ENCODE assay signal across 22 cellular contexts in the genomic region with DNA sequence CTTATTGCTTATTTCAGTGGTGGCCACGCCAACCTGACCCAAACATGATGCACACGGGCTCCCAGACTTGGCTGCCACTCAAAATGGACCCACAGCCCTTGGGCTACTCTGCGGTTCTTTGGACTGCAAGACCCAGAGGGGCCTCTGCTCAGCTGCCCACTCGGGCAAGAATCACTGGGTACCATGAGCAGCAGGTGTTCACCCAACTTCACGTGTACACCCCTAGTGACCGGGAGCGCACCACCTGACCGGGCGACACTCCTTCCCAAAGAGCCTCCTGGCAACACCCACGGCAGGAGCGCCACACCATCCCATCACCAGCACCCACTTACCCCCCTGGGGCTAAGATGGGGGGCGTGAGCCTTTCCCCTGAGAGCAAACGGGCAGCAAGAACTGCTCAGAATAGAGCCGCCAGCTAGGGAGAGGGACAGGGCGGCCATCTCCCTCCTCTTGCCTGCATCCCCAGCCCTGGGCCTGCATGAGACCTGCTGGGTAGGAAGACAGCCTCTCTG. TPM values are rescaled to one million over a fixed set of nuclear protein-coding genes. Genes with fewer than 3 reads are reported as not detected.
DNase-seq lines count a peak whose midpoint lies in the region; ATAC-seq, FAIRE-seq and TF ChIP-seq lines count a peak whose summit lies in the region.
"Had no signal": no experiment of that assay in that cellular context is flagged by ENCODE, and none has a peak within 500 bp of the region (broad histone marks: within the 10 kb centered on the region; RNA-seq: fewer than 3 reads in every experiment).

No MANE protein-coding gene starts in this region.

- H3K9me3 Mint-ChIP-seq in CD4-positive, alpha-beta T cell = no peaks in the 10 kb centered on the region
- H3K9me3 Mint-ChIP-seq in stimulated activated effector memory CD8-positive, alpha-beta T cell treated with anti-CD3 and anti-CD28 coated beads, Interleukin-12 subunit alpha, Interleukin-12 subunit beta, amount 100 ng/mL, for 72 hours = no peaks in the 10 kb centered on the region
- H3K9me3 Mint-ChIP-seq: activated naive CD8-positive, alpha-beta T cell treated with anti-CD3 and anti-CD28 coated beads for 36 hours; activated T-helper 17 cell treated with anti-CD3 and anti-CD28 coated beads, Interleukin-2, amount 50 U/mL, for 72 hours; naive B cell; T-cell had no signal

- TF ChIP-seq CTCF in CD4-positive, alpha-beta T cell (IDR thresholded peaks at IDR 0.05) = no peak
- TF ChIP-seq CTCF in RWPE1 (conservative IDR thresholded peaks at IDR 0.05; ENCODE audit: low read depth) = no peak
- no peak for TF ChIP-seq CTCF in kidney (IDR thresholded peaks at IDR 0.05; ENCODE audit: borderline replicate concordance, extremely low read depth, insufficient read depth)

- ATAC-seq in CD4-positive, alpha-beta T cell (ENCODE audit: poor library complexity) = no peak
- ATAC-seq in stimulated activated effector memory CD8-positive, alpha-beta T cell treated with anti-CD3 and anti-CD28 coated beads, Interleukin-12 subunit alpha, Interleukin-12 subunit beta, amount 100 ng/mL, for 72 hours = no peak
- no peak for ATAC-seq in HG03521 (IDR thresholded peaks at IDR 0.05; ENCODE audit: unreplicated experiment)
- ATAC-seq: activated T-helper 17 cell treated with anti-CD3 and anti-CD28 coated beads, Interleukin-2, amount 50 U/mL, for 72 hours had no signal

- H3K9ac ChIP-seq in kidney (ENCODE audit: low read length in 2 of 2) = no peak overlapping the region

- no peaks in the 10 kb centered on the region for H3K9me3 ChIP-seq in CD4-positive, alpha-beta T cell (ENCODE audit: control insufficient read depth, low read length)
- H3K9me3 ChIP-seq in kidney (ENCODE audit: control insufficient read depth in 1 of 2, low read length in 2 of 2) = no peaks in the 10 kb centered on the region
- H3K9me3 ChIP-seq: right atrium auricular region, vagina had no signal

- H3K4me1 Mint-ChIP-seq in CD4-positive, alpha-beta T cell (ENCODE audit: low read depth) = no peaks in the 10 kb centered on the region
- no peaks in the 10 kb centered on the region for H3K4me1 Mint-ChIP-seq in stimulated activated effector memory CD8-positive, alpha-beta T cell treated with anti-CD3 and anti-CD28 coated beads, Interleukin-12 subunit alpha, Interleukin-12 subunit beta, amount 100 ng/mL, for 72 hours
- H3K4me1 Mint-ChIP-seq: activated naive CD8-positive, alpha-beta T cell treated with anti-CD3 and anti-CD28 coated beads for 36 hours; activated T-helper 17 cell treated with anti-CD3 and anti-CD28 coated beads, Interleukin-2, amount 50 U/mL, for 72 hours; naive B cell; T-cell had no signal

- intact Hi-C loops in CD4-positive, alpha-beta T cell (cut with DNase I, micrococcal nuclease) = no loop called here
- intact Hi-C loops in kidney (cut with DNase I) = no loop called here

- peaks cover 42% of the 10 kb centered on the region for H3K36me3 Mint-ChIP-seq in CD4-positive, alpha-beta T cell (ENCODE audit: low read depth)
- peaks cover 42% of the 10 kb centered on the region for H3K36me3 Mint-ChIP-seq in stimulated activated effector memory CD8-positive, alpha-beta T cell treated with anti-CD3 and anti-CD28 coated beads, Interleukin-12 subunit alpha, Interleukin-12 subunit beta, amount 100 ng/mL, for 72 hours

- H3K27ac ChIP-seq in CD4-positive, alpha-beta T cell (ENCODE audit: low read depth, low read length) = no peak overlapping the region
- H3K27ac ChIP-seq in RWPE1 (peak overlapping the region; percentile 45), kidney (ENCODE audit: low read depth in 2 of 2, low read length in 2 of 2) (no peak overlapping the region)
- H3K27ac ChIP-seq: right atrium auricular region, vagina had no signal

- no peaks in the 10 kb centered on the region for H3K4me1 ChIP-seq in kidney (ENCODE audit: control insufficient read depth in 1 of 2, insufficient read depth in 1 of 2, low read depth in 1 of 2, low read length in 2 of 2)

- no peak overlapping the region for H3K4me3 Mint-ChIP-seq in CD4-positive, alpha-beta T cell
- no peak overlapping the region for H3K4me3 Mint-ChIP-seq in stimulated activated effector memory CD8-positive, alpha-beta T cell treated with anti-CD3 and anti-CD28 coated beads, Interleukin-12 subunit alpha, Interleukin-12 subunit beta, amount 100 ng/mL, for 72 hours
- H3K4me3 Mint-ChIP-seq: activated naive CD8-positive, alpha-beta T cell treated with anti-CD3 and anti-CD28 coated beads for 36 hours; activated T-helper 17 cell treated with anti-CD3 and anti-CD28 coated beads, Interleukin-2, amount 50 U/mL, for 72 hours; T-cell had no signal

- FAIRE-seq in kidney (lab: Jason Lieb, UNC) = no peak

- H3K27ac Mint-ChIP-seq in CD4-positive, alpha-beta T cell = peak overlapping the region; percentile 17
- peak overlapping the region; percentile 77 for H3K27ac Mint-ChIP-seq in stimulated activated effector memory CD8-positive, alpha-beta T cell treated with anti-CD3 and anti-CD28 coated beads, Interleukin-12 subunit alpha, Interleukin-12 subunit beta, amount 100 ng/mL, for 72 hours
- H3K27ac Mint-ChIP-seq: activated naive CD8-positive, alpha-beta T cell treated with anti-CD3 and anti-CD28 coated beads for 36 hours had no signal

- DNase-seq in CD4-positive, alpha-beta T cell = peak in 1 of 10 experiments; percentile 4
- no peak for DNase-seq in RWPE1 (ENCODE audit: low spot score)
- peak; percentile 51 for DNase-seq in kidney
- DNase-seq in stimulated activated effector memory CD8-positive, alpha-beta T cell treated with anti-CD3 and anti-CD28 coated beads, Interleukin-12 subunit alpha, Interleukin-12 subunit beta, amount 100 ng/mL, for 72 hours (ENCODE audit: low spot score in 2 of 2) = no peak
- no peak for DNase-seq in hypothalamus (lab: John Stamatoyannopoulos, UW)
- no peak for DNase-seq in activated CD4-positive, alpha-beta T cell treated with anti-CD3 and anti-CD28 coated beads for 48 hours
- DNase-seq: activated naive CD8-positive, alpha-beta T cell treated with anti-CD3 and anti-CD28 coated beads for 36 hours; effector CD4-positive, alpha-beta T cell; erythroblast; foreskin melanocyte; GF-D8; kidney glomerular epithelial cell; naive B cell; NCI-H1092 treated with DMSO at 0.1 percent for 48 hours; NCI-H2029 treated with DMSO at 0.1 percent for 48 hours; NCI-H446 treated with DMSO at 0.1 percent for 48 hours; stimulated activated CD8-positive, alpha-beta memory T cell treated with anti-CD3 and anti-CD28 coated beads, Interleukin-4, amount 100 ng/mL, for 48 hours had no signal

- CTCF ChIA-PET in CD4-positive, alpha-beta T cell (lab: Charles Lee) = no interaction called here
- CTCF ChIA-PET in RWPE1 (lab: Yijun Ruan, JAX) = interaction anchor here (1.7 kb wide), 1 partner anchor 115 kb away, joined by 5 read pairs; no protein-coding TSS in a partner anchor

- POLR2A ChIA-PET in CD4-positive, alpha-beta T cell (lab: Charles Lee) = interaction anchor here (0.9 kb wide), 1 partner anchor 32 kb away, joined by 3 read pairs; a partner anchor contains a TSS
- POLR2A ChIA-PET in RWPE1 (lab: Yijun Ruan, JAX; ENCODE audit: low non-redundant PET) = interaction anchor here (0.7 kb wide), 1 partner anchor 158 kb away, joined by 3 read pairs; no protein-coding TSS in a partner anchor

- no peaks in the 10 kb centered on the region for H3K27me3 Mint-ChIP-seq in CD4-positive, alpha-beta T cell
- H3K27me3 Mint-ChIP-seq: activated naive CD8-positive, alpha-beta T cell treated with anti-CD3 and anti-CD28 coated beads for 36 hours; activated T-helper 17 cell treated with anti-CD3 and anti-CD28 coated beads, Interleukin-2, amount 50 U/mL, for 72 hours; naive B cell; T-cell had no signal

- no peaks in the 10 kb centered on the region for H3K27me3 ChIP-seq in CD4-positive, alpha-beta T cell (ENCODE audit: control insufficient read depth, insufficient read depth, low read length)
- H3K27me3 ChIP-seq: right atrium auricular region, vagina had no signal

- H3K36me3 ChIP-seq in kidney (ENCODE audit: control insufficient read depth in 1 of 2, insufficient read depth in 2 of 2, low read length in 2 of 2) = peaks cover 7 to 12% of the 10 kb centered on the region in 2 donors

- no peak overlapping the region for H3K4me3 ChIP-seq in kidney (ENCODE audit: low read length in 2 of 2)
- H3K4me3 ChIP-seq: right atrium auricular region, vagina had no signal

RNA-seq across cellular contexts. Expression of a gene that starts 32.0 kb away (rescaled TPM):
- total RNA-seq in CD4-positive, alpha-beta T cell = 100 to 1,000 TPM; 140 to 151 TPM
- 40.6 TPM for total RNA-seq in kidney
- polyA plus RNA-seq in kidney (ENCODE audit: insufficient read depth, low read depth, low replicate concordance) = 12.8 TPM

RNA-seq across cellular contexts. Expression of a gene that starts 32.6 kb away (rescaled TPM):
- 10 to 100 TPM; 46.1 to 51.4 TPM for total RNA-seq in CD4-positive, alpha-beta T cell
- 85.6 TPM for total RNA-seq in kidney
- 74.0 TPM for polyA plus RNA-seq in kidney (ENCODE audit: insufficient read depth, low read depth, low replicate concordance)
